36 cellular contexts compared by ENCODE assay signal in the genomic region with DNA sequence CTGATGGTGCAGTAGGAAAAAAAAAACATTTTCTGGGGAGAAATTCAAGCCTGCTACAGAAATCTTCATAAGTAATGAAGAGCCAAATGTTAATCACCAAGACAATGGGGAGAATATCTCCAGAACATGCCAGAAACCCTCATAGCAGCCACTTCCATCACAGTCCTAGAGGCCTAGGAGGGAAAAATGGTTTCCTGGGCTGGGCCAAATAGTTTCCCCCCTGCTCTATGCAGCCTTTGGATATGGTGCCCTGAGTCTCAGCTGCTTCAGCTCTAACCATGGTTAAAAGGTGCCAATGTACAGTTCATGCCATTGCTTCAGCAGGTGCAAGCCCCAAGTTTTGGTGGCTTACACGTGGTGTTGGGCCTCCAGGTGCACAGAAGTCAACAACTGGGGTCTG.
"Had no signal": no experiment of that assay in that cellular context is flagged by ENCODE, and none has a peak within 500 bp of the region (broad histone marks: within the 10 kb centered on the region; RNA-seq: fewer than 3 reads in every experiment).

No MANE protein-coding gene starts in this region.

- H3K36me3 ChIP-seq: MG63 had no signal

- H3K9me3 ChIP-seq: MG63 had no signal

- H3K4me3 ChIP-seq: MG63 had no signal

- DNase-seq: Karpas-422, Kasumi-1, MG63, MM.1S, MV-4-11, NCI-H1048, NCI-H1092, NCI-H1092 treated with DMSO at 0.1 percent for 48 hours, NCI-H1105, NCI-H1105 treated with DMSO at 0.1 percent for 48 hours, NCI-H1417, NCI-H1417 treated with DMSO at 0.1 percent for 48 hours, NCI-H1436, NCI-H1436 treated with DMSO at 0.1 percent for 48 hours, NCI-H146, NCI-H1694, NCI-H1694 treated with DMSO at 0.1 percent for 48 hours, NCI-H187, NCI-H187 treated with DMSO at 0.1 percent for 48 hours, NCI-H1930, NCI-H2029, NCI-H2029 treated with DMSO at 0.1 percent for 48 hours, NCI-H2081, NCI-H2081 treated with DMSO at 0.1 percent for 48 hours, NCI-H2107, NCI-H2171, NCI-H2171 treated with DMSO at 0.1 percent for 48 hours, NCI-H2227 treated with DMSO at 0.1 percent for 48 hours, NCI-H226, NCI-H345, NCI-H446, NCI-H446 treated with DMSO at 0.1 percent for 48 hours, NCI-H510A, NCI-H510A treated with DMSO at 0.1 percent for 48 hours, NCI-H524, NCI-H524 treated with DMSO at 0.1 percent for 48 hours had no signal
